In genomic region chr6:15365273-15365687, GRCh38 we compare ENCODE assay signal across 8 cellular contexts.
A peak's percentile ranks its signal among the peaks of the same experiment; 100 is the strongest.
DNase-seq lines count a peak whose midpoint lies in the region; ATAC-seq and TF ChIP-seq lines count a peak whose summit lies in the region.

No MANE protein-coding gene starts in this region.

- no peak overlapping the region; the same call in 1 of the 2 replicates for H3K4me3 ChIP-seq in AG04449 (ENCODE audit: low read depth, low read length)

- DNase-seq in AG04449 (ENCODE audit: low read depth, low spot score) (peak; percentile 71), HFFc6 (peak; percentile 64), NOMO-1 (lab: John Stamatoyannopoulos, UW; ENCODE audit: unreplicated experiment in 2 of 2) (peak; percentile 82 to 89), foreskin melanocyte (peak; percentile 84), nucleus accumbens (lab: John Stamatoyannopoulos, UW) (peak in 52 of 56 donors; percentile 5 to 85 (median 46)), GM19240 (ENCODE audit: insufficient read length, low spot score) (no peak)
- DNase-seq in activated gamma-delta T cell treated with anti-CD3 and anti-CD28 coated beads, Interleukin-2, amount 50 U/mL, for 16 hours (ENCODE audit: low read depth): peak; percentile 31

- H3K27me3 Mint-ChIP-seq in HFFc6 (ENCODE audit: insufficient read depth): no peaks in the 10 kb centered on the region

- TF ChIP-seq CTCF in AG04449 (IDR thresholded peaks at IDR 0.05; ENCODE audit: insufficient read depth, low read length, missing control alignments) (no peak), HFFc6 (IDR thresholded peaks at IDR 0.05) (no peak)

- H3K9me3 Mint-ChIP-seq in HFFc6: no peaks in the 10 kb centered on the region

- peak overlapping the region; percentile 59; the same call in 1 of the 2 replicates for H3K27ac Mint-ChIP-seq in HFFc6

- H3K4me3 Mint-ChIP-seq in HFFc6: peak overlapping the region; percentile 18; the same call in 1 of the 2 replicates

- H3K4me1 Mint-ChIP-seq in HFFc6 (ENCODE audit: low read depth): peaks cover 39% of the 10 kb centered on the region

- H3K36me3 Mint-ChIP-seq in HFFc6 (ENCODE audit: low read depth): peaks cover 11% of the 10 kb centered on the region; the same call in 1 of the 2 replicates

- CTCF ChIA-PET in AG04449 (lab: Yijun Ruan, JAX): no interaction called here

- ATAC-seq in GM18519 (IDR thresholded peaks at IDR 0.05; ENCODE audit: low FRiP score, unreplicated experiment): no peak

- POLR2A ChIA-PET in AG04449 (lab: Yijun Ruan, JAX): no interaction called here
